ENCODE assay signal across 10 cellular contexts in the genomic region with DNA sequence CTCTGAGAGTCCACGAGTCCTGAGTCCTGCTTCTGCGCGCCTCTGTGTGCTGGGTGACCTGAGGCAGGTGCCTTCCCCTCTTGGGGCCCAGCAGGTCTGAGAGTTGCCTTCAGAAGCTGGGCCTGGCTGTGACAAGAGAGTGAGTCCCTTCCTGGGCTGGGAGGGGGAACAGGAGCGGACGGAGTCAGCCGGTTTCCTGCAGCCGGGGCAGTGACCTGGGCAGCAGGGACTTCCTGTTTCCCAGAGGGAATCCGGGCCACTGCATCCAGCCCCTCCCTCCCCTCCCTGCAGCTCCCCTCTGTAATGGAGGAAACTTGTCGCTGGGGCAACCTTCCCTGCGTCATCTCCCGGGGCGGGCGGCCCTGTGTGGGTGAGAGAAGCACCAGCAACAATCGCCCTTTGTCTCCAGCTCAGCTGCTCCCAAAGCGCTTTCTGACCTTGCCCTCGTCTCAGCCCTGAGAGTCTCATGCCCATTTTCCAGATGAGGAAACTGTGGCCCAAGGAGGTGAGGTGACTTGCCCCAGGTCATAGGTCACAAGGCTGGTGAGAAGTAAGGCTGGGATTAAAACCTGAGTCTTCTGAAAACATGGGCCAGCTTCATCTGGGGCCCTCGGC.
DNase-seq lines count a peak whose midpoint lies in the region; ATAC-seq, FAIRE-seq and TF ChIP-seq lines count a peak whose summit lies in the region.
"Had no signal": no experiment of that assay in that cellular context is flagged by ENCODE, and none has a peak within 500 bp of the region (broad histone marks: within the 10 kb centered on the region; RNA-seq: fewer than 3 reads in every experiment).

No MANE protein-coding gene starts in this region.

- peak; percentile 76 to 89 (median 86) for ATAC-seq in pancreas
- ATAC-seq in activated T-cell treated with anti-CD3 and anti-CD28 coated beads, Interleukin-2, amount 50 U/mL, for 4 hours: no peak

- H3K4me1 Mint-ChIP-seq in activated T-cell treated with anti-CD3 and anti-CD28 coated beads, Interleukin-2, amount 50 U/mL, for 4 hours (ENCODE audit: low read depth): no peaks in the 10 kb centered on the region
- no peaks in the 10 kb centered on the region for H3K4me1 Mint-ChIP-seq in activated CD4-positive, alpha-beta T cell treated with anti-CD3 and anti-CD28 coated beads, Interleukin-2, amount 10 ng/mL, durations not matched to agents 7 days and 5 days

- intact Hi-C loops in cardiac septum (cut with DNase I): no loop called here
- intact Hi-C loops in pancreas (cut with DNase I): no loop called here

- CTCF ChIA-PET in activated CD4-positive, alpha-beta T cell treated with anti-CD3 and anti-CD28 coated beads, Interleukin-2, amount 10 ng/mL, durations not matched to agents 7 days and 5 days (lab: Charles Lee): interaction anchor here (0.6 kb wide), 1 partner anchor 11 kb away, joined by 5 read pairs; no protein-coding TSS in a partner anchor

- POLR2A ChIA-PET in activated CD4-positive, alpha-beta T cell treated with anti-CD3 and anti-CD28 coated beads, Interleukin-2, amount 10 ng/mL, durations not matched to agents 7 days and 5 days (lab: Charles Lee): no interaction called here

- H3K4me1 ChIP-seq in SJSA1 (replicated peaks) (peaks cover 13% of the 10 kb centered on the region), pancreas (peaks cover 0 to 3% (median 0%) of the 10 kb centered on the region in 3 donors)

- 30 to 39% methylated on average over 15 to 17 of the region's 17 CpGs for WGBS in pancreas, 2 donors

- H3K27me3 Mint-ChIP-seq in activated T-cell treated with anti-CD3 and anti-CD28 coated beads, Interleukin-2, amount 50 U/mL, for 4 hours (ENCODE audit: low read depth): peaks cover 59% of the 10 kb centered on the region
- H3K27me3 Mint-ChIP-seq in activated CD4-positive, alpha-beta T cell treated with anti-CD3 and anti-CD28 coated beads, Interleukin-2, amount 10 ng/mL, durations not matched to agents 7 days and 5 days: peaks cover 49% of the 10 kb centered on the region

- FAIRE-seq in pancreas (lab: Jason Lieb, UNC): no peak
- FAIRE-seq: TTC549 had no signal

- 0 out of 2 replicates have a peak overlapping the region, but pooled peaks have one; percentile 10 for H3K27ac ChIP-seq in SJSA1
- peak overlapping the region in 3 of 4 donors; percentile 9 to 60 (median 53) for H3K27ac ChIP-seq in pancreas

- no peaks in the 10 kb centered on the region for H3K9me3 Mint-ChIP-seq in activated T-cell treated with anti-CD3 and anti-CD28 coated beads, Interleukin-2, amount 50 U/mL, for 4 hours
- H3K9me3 Mint-ChIP-seq in activated CD4-positive, alpha-beta T cell treated with anti-CD3 and anti-CD28 coated beads, Interleukin-2, amount 10 ng/mL, durations not matched to agents 7 days and 5 days: no peaks in the 10 kb centered on the region

- H3K9me3 ChIP-seq in SJSA1 (replicated peaks): no peaks in the 10 kb centered on the region
- no peaks in the 10 kb centered on the region for H3K9me3 ChIP-seq in pancreas

- no peak for TF ChIP-seq CTCF in pancreas (IDR thresholded peaks at IDR 0.05)

- H3K4me3 Mint-ChIP-seq in activated T-cell treated with anti-CD3 and anti-CD28 coated beads, Interleukin-2, amount 50 U/mL, for 4 hours: no peak overlapping the region
- H3K4me3 Mint-ChIP-seq in activated CD4-positive, alpha-beta T cell treated with anti-CD3 and anti-CD28 coated beads, Interleukin-2, amount 10 ng/mL, durations not matched to agents 7 days and 5 days: no peak overlapping the region

- H3K36me3 ChIP-seq in SJSA1 (no peaks in the 10 kb centered on the region), pancreas (no peaks in the 10 kb centered on the region)

- H3K27me3 ChIP-seq in SJSA1 (replicated peaks) (no peaks in the 10 kb centered on the region), pancreas (no peaks in the 10 kb centered on the region)

- DNase-seq in DMS53 treated with DMSO at 0.1 percent for 48 hours (lab: John Stamatoyannopoulos, UW; ENCODE audit: unreplicated experiment) (peak; percentile 17), SJSA1 (ENCODE audit: low read depth in 1 of 2, low spot score in 2 of 2) (peak; percentile 34 to 61), cardiac septum (ENCODE audit: low spot score) (peak; percentile 93), pancreas (peak; percentile 69 to 86 (median 74)), NCI-H2171 treated with DMSO at 0.1 percent for 48 hours (lab: John Stamatoyannopoulos, UW) (no peak), NCI-H128 (lab: John Stamatoyannopoulos, UW; ENCODE audit: unreplicated experiment) (no peak)
- DNase-seq in activated T-cell treated with anti-CD3 and anti-CD28 coated beads, Interleukin-2, amount 50 U/mL, for 4 hours: no peak
- no peak for DNase-seq in activated CD4-positive, alpha-beta T cell treated with anti-CD3 and anti-CD28 coated beads, Interleukin-2, amount 10 ng/mL, durations not matched to agents 7 days and 5 days
- DNase-seq: GDM1 had no signal

- H3K27ac Mint-ChIP-seq in activated CD4-positive, alpha-beta T cell treated with anti-CD3 and anti-CD28 coated beads, Interleukin-2, amount 10 ng/mL, durations not matched to agents 7 days and 5 days: no peak overlapping the region

- no peaks in the 10 kb centered on the region for H3K36me3 Mint-ChIP-seq in activated T-cell treated with anti-CD3 and anti-CD28 coated beads, Interleukin-2, amount 50 U/mL, for 4 hours (ENCODE audit: insufficient read depth)
- H3K36me3 Mint-ChIP-seq in activated CD4-positive, alpha-beta T cell treated with anti-CD3 and anti-CD28 coated beads, Interleukin-2, amount 10 ng/mL, durations not matched to agents 7 days and 5 days (ENCODE audit: low read depth): no peaks in the 10 kb centered on the region

- H3K4me3 ChIP-seq in SJSA1 (no peak overlapping the region), pancreas (no peak overlapping the region)

Comparison
In these comparisons a context has a peak if more than half of its experiments do, and no peak if none do; other contexts are left out.
1. DNase-seq: peak in DMS53 treated with DMSO at 0.1 percent for 48 hours (single experiment), SJSA1 (2 of 2), cardiac septum (single experiment) and pancreas (6 of 6); none in activated T-cell treated with anti-CD3 and anti-CD28 coated beads, Interleukin-2, amount 50 U/mL, for 4 hours (single experiment), NCI-H2171 treated with DMSO at 0.1 percent for 48 hours (single experiment), NCI-H128 (single experiment) and activated CD4-positive, alpha-beta T cell treated with anti-CD3 and anti-CD28 coated beads, Interleukin-2, amount 10 ng/mL, durations not matched to agents 7 days and 5 days (single experiment).
2. ATAC-seq: peak in pancreas (4 of 4); none in activated T-cell treated with anti-CD3 and anti-CD28 coated beads, Interleukin-2, amount 50 U/mL, for 4 hours (0 of 2).